Comparison of ENCODE assay signal across 9 cellular contexts in the genomic region with DNA sequence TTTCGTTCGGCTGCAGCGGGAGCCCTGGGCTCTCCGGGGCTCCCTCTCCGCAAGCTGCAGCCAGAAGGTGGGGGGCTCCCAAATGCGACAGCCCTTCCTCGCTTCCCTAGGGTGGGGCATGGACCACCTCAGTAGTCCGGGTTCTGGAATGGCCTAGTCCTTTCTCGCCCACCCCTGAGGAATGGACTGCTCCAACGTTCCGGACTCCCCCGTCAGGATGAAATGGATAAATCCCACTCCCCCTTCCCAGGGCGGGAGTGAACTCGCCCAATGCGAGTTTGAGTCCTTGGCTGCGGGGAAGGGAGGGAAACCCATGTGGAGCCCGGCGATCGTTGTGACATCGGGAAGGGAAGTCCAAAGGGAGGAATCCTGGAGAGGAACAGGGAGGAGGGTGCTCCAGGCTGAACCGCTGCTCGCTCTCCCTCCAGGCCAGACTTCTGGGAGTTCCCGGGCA. TPM values are rescaled to one million over a fixed set of nuclear protein-coding genes. Genes with fewer than 3 reads are reported as not detected.
DNase-seq lines count a peak whose midpoint lies in the region; ATAC-seq, FAIRE-seq and TF ChIP-seq lines count a peak whose summit lies in the region.
"Had no signal": no experiment of that assay in that cellular context is flagged by ENCODE, and none has a peak within 500 bp of the region (broad histone marks: within the 10 kb centered on the region; RNA-seq: fewer than 3 reads in every experiment).

No MANE protein-coding gene starts in this region.

- ATAC-seq in sciatic nerve (peak; percentile 69), GM21825 (IDR thresholded peaks at IDR 0.05; ENCODE audit: unreplicated experiment) (no peak)

- peak; percentile 89 for DNase-seq in COLO829 (ENCODE audit: low spot score)
- peak; percentile 66 for DNase-seq in HTR-8/SVneo (ENCODE audit: insufficient read length, low spot score)
- peak; percentile 66 for DNase-seq in mammary epithelial cell
- DNase-seq in iPS-NIHi11 (ENCODE audit: low spot score) = peak; percentile 48
- peak; percentile 71 for DNase-seq in sciatic nerve (ENCODE audit: low spot score)
- no peak for DNase-seq in cortex of kidney (lab: John Stamatoyannopoulos, UW)

- H3K4me3 ChIP-seq in OCI-LY3 (ENCODE audit: low read length) (peak overlapping the region; percentile 83), mammary epithelial cell (replicated peaks in 1 of 3; ENCODE audit: insufficient read depth in 1 of 3, low read depth in 2 of 3, low read length in 3 of 3) (peak overlapping the region; percentile 33 to 82 (median 60))

- H3K9me3 ChIP-seq in OCI-LY3 (ENCODE audit: insufficient read depth, low read length) (no peaks in the 10 kb centered on the region), mammary epithelial cell (replicated peaks; ENCODE audit: insufficient read depth, low read length) (no peaks in the 10 kb centered on the region)

- dilution Hi-C loops in mammary epithelial cell (cut with HindIII; ENCODE audit: low sequenced_read_pairs) = no loop called here

- H4K20me1 ChIP-seq in OCI-LY3 (ENCODE audit: insufficient read depth, low read length) (no peaks in the 10 kb centered on the region), mammary epithelial cell (ENCODE audit: insufficient read depth, low read length) (no peaks in the 10 kb centered on the region)

- CTCF ChIA-PET in mammary epithelial cell (lab: Charles Lee; ENCODE audit: low non-redundant PET) = interaction anchor here (0.6 to 0.9 kb wide), 2 partner anchors 52 to 354 kb away, joined by 3 to 7 read pairs; no protein-coding TSS in a partner anchor

- intact Hi-C loops in mammary epithelial cell (cut with micrococcal nuclease) (loop anchor here (2.0 to 5.0 kb wide), 5 partner anchors 31 to 157 kb away; a partner anchor contains a TSS), sciatic nerve (cut with DNase I) (loop anchor here (10.0 kb wide), 1 partner anchor 65 kb away; a partner anchor contains a TSS)

- WGBS in mammary epithelial cell (ENCODE audit: low coverage, missing lambda C conversion rate) = 0% methylated on average over 9 of the region's 23 CpGs

- H3K9ac ChIP-seq in OCI-LY3 (ENCODE audit: low read length) (peak overlapping the region; percentile 76), mammary epithelial cell (ENCODE audit: insufficient read depth, low read length) (peak overlapping the region; percentile 51)

- FAIRE-seq in HTR-8/SVneo (lab: Jason Lieb, UNC) = no peak

- in situ Hi-C loops in mammary epithelial cell (cut with MboI; ENCODE audit: low sequenced_read_pairs in 2 of 2) = loop anchor here (10.0 kb wide), 2 partner anchors 55 kb away; no protein-coding TSS in a partner anchor

- H3K27me3 ChIP-seq in OCI-LY3 (ENCODE audit: low read depth, low read length) (0 out of 2 replicates have a peak, but pooled peaks cover 3% of the 10 kb centered on the region), mammary epithelial cell (ENCODE audit: insufficient read depth, low read length) (no peaks in the 10 kb centered on the region)

- peaks cover 31% of the 10 kb centered on the region for H3K4me1 ChIP-seq in OCI-LY3 (ENCODE audit: low read length)
- H3K4me1 ChIP-seq in mammary epithelial cell (ENCODE audit: insufficient read depth, low read length) = peaks cover 19% of the 10 kb centered on the region

- H3K4me2 ChIP-seq in OCI-LY3 (ENCODE audit: low read length) = peak overlapping the region; percentile 88
- H3K4me2 ChIP-seq in mammary epithelial cell (ENCODE audit: insufficient read depth, low read depth, low read length) = peak overlapping the region; percentile 98

- peak overlapping the region; percentile 74 for H3K27ac ChIP-seq in OCI-LY3 (ENCODE audit: low read length)
- H3K27ac ChIP-seq in mammary epithelial cell (ENCODE audit: insufficient read depth, low read depth, low read length) = no peak overlapping the region

- no peaks in the 10 kb centered on the region for H3K79me2 ChIP-seq in OCI-LY3 (ENCODE audit: low read length)
- H3K79me2 ChIP-seq in mammary epithelial cell (ENCODE audit: insufficient read depth, low read length) = no peaks in the 10 kb centered on the region

- H2AFZ ChIP-seq in OCI-LY3 (ENCODE audit: low read depth, low read length) (peak overlapping the region; percentile 86), mammary epithelial cell (ENCODE audit: low read depth, low read length) (peak overlapping the region; percentile 78)

- TF ChIP-seq CTCF in OCI-LY3 (IDR thresholded peaks at IDR 0.05; ENCODE audit: low read depth, low read length) (no peak), mammary epithelial cell (conservative IDR thresholded peaks at IDR 0.05 in 1 of 2, IDR thresholded peaks at IDR 0.05 in 1 of 2; ENCODE audit: extremely low read depth in 1 of 2, insufficient read depth in 1 of 2, low read depth in 1 of 2, low read length in 2 of 2) (no peak)

- BruUV-seq in mammary epithelial cell (replicated peaks; lab: Mats Ljungman, UMichigan) = no TSS peak

- H3K36me3 ChIP-seq in OCI-LY3 (replicated peaks; ENCODE audit: low read depth, low read length) = no peaks in the 10 kb centered on the region
- H3K36me3 ChIP-seq in mammary epithelial cell (ENCODE audit: insufficient read depth, low read length) = no peaks in the 10 kb centered on the region

RNA-seq across cellular contexts. Expression of a gene that starts 5.5 kb away (rescaled TPM):
- not detected for total RNA-seq in mammary epithelial cell
- polyA plus RNA-seq in mammary epithelial cell = not detected
- polyA minus RNA-seq in mammary epithelial cell = not detected
- total RNA-seq in sciatic nerve = 5.1 TPM
- total RNA-seq: activated CD8-positive, alpha-beta memory T cell treated with anti-CD3 and anti-CD28 coated beads for 36 hours had no signal

RNA-seq across cellular contexts. Expression of a gene that starts 7.9 kb away (rescaled TPM):
- total RNA-seq in mammary epithelial cell (10 to 100 TPM; 32.7 to 61.8 TPM), sciatic nerve (32.5 TPM)
- polyA plus RNA-seq in mammary epithelial cell = 12.6 TPM
- polyA minus RNA-seq in mammary epithelial cell = 32.3 TPM

RNA-seq across cellular contexts. Expression of a gene that starts 30.3 kb away (rescaled TPM):
- total RNA-seq in mammary epithelial cell (1 to 10 TPM; 1.0 to 5.4 TPM), sciatic nerve (6.3 TPM)
- 2.4 TPM for polyA plus RNA-seq in mammary epithelial cell
- not detected for polyA minus RNA-seq in mammary epithelial cell

RNA-seq across cellular contexts. Expression of a gene that starts 30.7 kb away (rescaled TPM):
- total RNA-seq in mammary epithelial cell = 1 to 10 TPM in 1 of 2 donors, under 1 TPM in 1; 0.67 to 2.0 TPM
- polyA plus RNA-seq in mammary epithelial cell = 0.84 TPM
- polyA minus RNA-seq in mammary epithelial cell = not detected
- total RNA-seq in sciatic nerve = 0.67 TPM

RNA-seq across cellular contexts. Expression of a gene that starts 35.5 kb away (rescaled TPM):
- 1 to 10 TPM; 3.6 to 3.8 TPM for total RNA-seq in mammary epithelial cell
- polyA plus RNA-seq in mammary epithelial cell = 1.5 TPM
- not detected for polyA minus RNA-seq in mammary epithelial cell
- 9.8 TPM for total RNA-seq in sciatic nerve
